Comparison of ENCODE assay signal across 1 cellular context in genomic region chr3:150545419-150546225, GRCh38.
TF ChIP-seq lines count a peak whose summit lies in the region.

No MANE protein-coding gene starts in this region.

TF ChIP-seq in K562, 482 proteins besides CTCF, POLR2A, EP300 and RAD21 (continued from another document and continues in another):
- no peak for TF ChIP-seq NR0B1 (IDR thresholded peaks at IDR 0.05; ENCODE audit: partially characterized antibody)
- 0 out of 2 replicates have a peak, but pooled peaks have one; percentile 68 for TF ChIP-seq HBP1 (CRISPR knock-in tag; IDR thresholded peaks at IDR 0.05)
- no peak for TF ChIP-seq TBL1XR1 (IDR thresholded peaks at IDR 0.05; ENCODE audit: low read length in 2 of 2)
- no peak for TF ChIP-seq CHCHD3 (CRISPR knock-in tag; IDR thresholded peaks at IDR 0.05)
- no peak for TF ChIP-seq ZBTB11 (CRISPR knock-in tag; IDR thresholded peaks at IDR 0.05)
- 0 out of 2 replicates have a peak, but pooled peaks have one; percentile 12 for TF ChIP-seq TGIF2 (CRISPR knock-in tag; IDR thresholded peaks at IDR 0.05)
- 0 out of 2 replicates have a peak, but pooled peaks have one; percentile 48 for TF ChIP-seq NR4A1 (CRISPR knock-in tag; IDR thresholded peaks at IDR 0.05)
- no peak for TF ChIP-seq NR4A1 (tag; IDR thresholded peaks at IDR 0.05)
- no peak for TF ChIP-seq C11orf30 (IDR thresholded peaks at IDR 0.05; ENCODE audit: low read depth)
- no peak for TF ChIP-seq ARHGAP35 (IDR thresholded peaks at IDR 0.05; ENCODE audit: partially characterized antibody)
- no peak for TF ChIP-seq PHTF2 (CRISPR knock-in tag; IDR thresholded peaks at IDR 0.05)
- TF ChIP-seq ZNF143 (CRISPR knock-in tag; IDR thresholded peaks at IDR 0.05) = peak; percentile 60; the same call in 1 of the 2 replicates
- TF ChIP-seq PKNOX1 (IDR thresholded peaks at IDR 0.05) = no peak
- TF ChIP-seq NR3C1 (CRISPR knock-in tag; IDR thresholded peaks at IDR 0.05) = no peak; the same call in 1 of the 2 replicates
- TF ChIP-seq E2F6 (IDR thresholded peaks at IDR 0.05; ENCODE audit: borderline replicate concordance in 1 of 2, extremely low read depth in 1 of 2, insufficient read depth in 1 of 2, insufficient read length in 1 of 2, low read depth in 1 of 2, low read length in 1 of 2, poor library complexity in 1 of 2, severe bottlenecking in 1 of 2) = no peak
- TF ChIP-seq ZNF354B (CRISPR knock-in tag; IDR thresholded peaks at IDR 0.05) = no peak
- no peak for TF ChIP-seq THAP7 (CRISPR knock-in tag; IDR thresholded peaks at IDR 0.05)
- no peak for TF ChIP-seq TEAD4 (IDR thresholded peaks at IDR 0.05; ENCODE audit: low read length)
- peak; percentile 43; the same call in 1 of the 2 replicates for TF ChIP-seq TEAD4 (CRISPR knock-in tag; IDR thresholded peaks at IDR 0.05; ENCODE audit: borderline replicate concordance)
- no peak for TF ChIP-seq CBFB (CRISPR knock-in tag; IDR thresholded peaks at IDR 0.05)
- peak; percentile 93 for TF ChIP-seq RBM22 (IDR thresholded peaks at IDR 0.05; ENCODE audit: low read depth, low read length, poor library complexity, severe bottlenecking)
- peak; percentile 13; the same call in 1 of the 2 replicates for TF ChIP-seq ZSCAN29 (IDR thresholded peaks at IDR 0.05)
- TF ChIP-seq ATF4 (CRISPR knock-in tag; IDR thresholded peaks at IDR 0.05) = 0 out of 2 replicates have a peak, but pooled peaks have one; percentile 25
- TF ChIP-seq FOXA1 (IDR thresholded peaks at IDR 0.05; ENCODE audit: borderline replicate concordance) = no peak
- TF ChIP-seq ZBED1 (IDR thresholded peaks at IDR 0.05) = no peak
- TF ChIP-seq MED1 (CRISPR knock-in tag; IDR thresholded peaks at IDR 0.05; ENCODE audit: borderline replicate concordance) = 0 out of 2 replicates have a peak, but pooled peaks have one; percentile 87
- no peak for TF ChIP-seq SUPT5H (IDR thresholded peaks at IDR 0.05)
- TF ChIP-seq MAFG (tag; conservative IDR thresholded peaks at IDR 0.05) = no peak
- 0 out of 2 replicates have a peak, but pooled peaks have one; percentile 80 for TF ChIP-seq AFF4 (CRISPR knock-in tag; IDR thresholded peaks at IDR 0.05)
- no peak for TF ChIP-seq POU5F1 (IDR thresholded peaks at IDR 0.05; ENCODE audit: borderline replicate concordance, low read depth, low read length, partially characterized antibody)
- TF ChIP-seq GABPB2 (CRISPR knock-in tag; conservative IDR thresholded peaks at IDR 0.05) = no peak
- TF ChIP-seq CHD1 (IDR thresholded peaks at IDR 0.05; ENCODE audit: low read length) = peak; percentile 96
- 0 out of 2 replicates have a peak, but pooled peaks have one; percentile 44 for TF ChIP-seq NKRF (IDR thresholded peaks at IDR 0.05; ENCODE audit: borderline replicate concordance)
- TF ChIP-seq ZNF23 (CRISPR knock-in tag; IDR thresholded peaks at IDR 0.05) = no peak
- TF ChIP-seq ZNF124 (CRISPR knock-in tag; IDR thresholded peaks at IDR 0.05) = 0 out of 2 replicates have a peak, but pooled peaks have one; percentile 48
- TF ChIP-seq ZNF699 (CRISPR knock-in tag; IDR thresholded peaks at IDR 0.05; ENCODE audit: insufficient replicate concordance) = no peak
- no peak for TF ChIP-seq NEUROD1 (IDR thresholded peaks at IDR 0.05; ENCODE audit: borderline replicate concordance, low read depth, low read length, partially characterized antibody)
- no peak for TF ChIP-seq ATF2 (CRISPR knock-in tag; IDR thresholded peaks at IDR 0.05)
- TF ChIP-seq ZNF830 (CRISPR knock-in tag; IDR thresholded peaks at IDR 0.05) = no peak
- no peak for TF ChIP-seq ZNF253 (CRISPR knock-in tag; conservative IDR thresholded peaks at IDR 0.05)
- TF ChIP-seq TSC22D4 (tag; IDR thresholded peaks at IDR 0.05) = no peak
- TF ChIP-seq LARP7 (IDR thresholded peaks at IDR 0.05) = peak; percentile 16; the same call in 1 of the 2 replicates
- 0 out of 2 replicates have a peak, but pooled peaks have one; percentile 19 for TF ChIP-seq CREM (IDR thresholded peaks at IDR 0.05; ENCODE audit: low read depth)
- no peak for TF ChIP-seq CTCFL (IDR thresholded peaks at IDR 0.05; ENCODE audit: borderline replicate concordance, insufficient read depth, low read depth, low read length, poor library complexity, severe bottlenecking)
